ENCODE assay signal across 9 cellular contexts in genomic region chr18:49960376-49960775, GRCh38.
"Had no signal": no experiment of that assay in that cellular context is flagged by ENCODE, and none has a peak within 500 bp of the region (broad histone marks: within the 10 kb centered on the region; RNA-seq: fewer than 3 reads in every experiment).

No MANE protein-coding gene starts in this region.

- H3K4me3 Mint-ChIP-seq: GM23338, H9, HFFc6 had no signal

- H3K4me3 ChIP-seq: GM23338 had no signal

- H3K4me2 ChIP-seq: GM23338 had no signal

- H3K9me3 Mint-ChIP-seq: GM23338, H9, HFFc6, IgD-negative memory B cell had no signal

- ATAC-seq: GM23338, HepG2 had no signal

- FAIRE-seq: H1, H54, HepG2 had no signal

- H2AFZ ChIP-seq: GM23338 had no signal

- H3K4me1 Mint-ChIP-seq: GM23338, H9 had no signal

- H3K27ac Mint-ChIP-seq: GM23338, H9, HFFc6 had no signal

- DNase-seq: H9, HCEC 1CT, HFFc6, KBM-7 had no signal
